1 cellular context compared by ENCODE assay signal in genomic region chr16:14366974-14367707, GRCh38.
TF ChIP-seq lines count a peak whose summit lies in the region.

No MANE protein-coding gene starts in this region.

TF ChIP-seq in IMR-90, 13 proteins besides CTCF, POLR2A, EP300 and RAD21 (continued from another document):
- TF ChIP-seq USF2 (IDR thresholded peaks at IDR 0.05; ENCODE audit: low read depth, low read length), result no peak
- TF ChIP-seq FOS (IDR thresholded peaks at IDR 0.05; ENCODE audit: low read depth, low read length), result no peak
- TF ChIP-seq RCOR1 (IDR thresholded peaks at IDR 0.05; ENCODE audit: insufficient replicate concordance, low read length), result no peak
- TF ChIP-seq MAZ (IDR thresholded peaks at IDR 0.05; ENCODE audit: borderline replicate concordance, low read depth, low read length), result no peak
- no peak for TF ChIP-seq MAFK (IDR thresholded peaks at IDR 0.05; ENCODE audit: low read depth, low read length)
- TF ChIP-seq ELK1 (IDR thresholded peaks at IDR 0.05; ENCODE audit: borderline replicate concordance, low read depth, low read length), result no peak
